Comparison of ENCODE assay signal across 8 cellular contexts in genomic region chr5:19411936-19412335, GRCh38.
"Had no signal": no experiment of that assay in that cellular context is flagged by ENCODE, and none has a peak within 500 bp of the region (broad histone marks: within the 10 kb centered on the region; RNA-seq: fewer than 3 reads in every experiment).

No MANE protein-coding gene starts in this region.

- H3K27ac Mint-ChIP-seq: GM23338, IgD-negative memory B cell had no signal

- ATAC-seq: GM23338, HCT116 had no signal

- FAIRE-seq: H1, HTR-8/SVneo had no signal

- H3K27me3 Mint-ChIP-seq: IgD-negative memory B cell had no signal

- H3K4me1 ChIP-seq: HAP-1 had no signal

- H3K4me2 ChIP-seq: GM23338 had no signal

- H3K36me3 Mint-ChIP-seq: IgD-negative memory B cell had no signal

- H3K36me3 ChIP-seq: HAP-1 had no signal

- H3K4me1 Mint-ChIP-seq: IgD-negative memory B cell had no signal

- H3K4me3 ChIP-seq: GM23338, HAP-1 had no signal

- H2AFZ ChIP-seq: GM23338 had no signal

- DNase-seq: H7, KBM-7 had no signal

- H3K4me3 Mint-ChIP-seq: GM23338, IgD-negative memory B cell had no signal

- H3K9me3 ChIP-seq: HAP-1 had no signal
